Comparison of ENCODE assay signal across 10 cellular contexts in genomic region chr2:104658840-104659591, GRCh38.
DNase-seq lines count a peak whose midpoint lies in the region; ATAC-seq and TF ChIP-seq lines count a peak whose summit lies in the region.
"Had no signal": no experiment of that assay in that cellular context is flagged by ENCODE, and none has a peak within 500 bp of the region (broad histone marks: within the 10 kb centered on the region; RNA-seq: fewer than 3 reads in every experiment).

No MANE protein-coding gene starts in this region.

- peaks cover 41% of the 10 kb centered on the region for H3K4me1 ChIP-seq in Loucy (ENCODE audit: insufficient read depth, low read length, poor library complexity, severe bottlenecking)

- no peak overlapping the region for H3K4me3 ChIP-seq in Loucy (ENCODE audit: low read length, poor library complexity, severe bottlenecking)
- peak overlapping the region; percentile 34 for H3K4me3 ChIP-seq in skeletal muscle cell (ENCODE audit: low read depth, low read length)

- no peaks in the 10 kb centered on the region for H3F3A ChIP-seq in Loucy (ENCODE audit: low read depth)

- no peaks in the 10 kb centered on the region for H3K36me3 Mint-ChIP-seq in endothelial cell (ENCODE audit: low read depth, unreplicated experiment)

- no peaks in the 10 kb centered on the region for H3K9me3 ChIP-seq in Loucy (ENCODE audit: insufficient read depth, low read depth, low read length)

- no peaks in the 10 kb centered on the region for H3K79me2 ChIP-seq in Loucy (ENCODE audit: insufficient read depth, low read length)

- peak; percentile 37 for ATAC-seq in left lobe of liver
- no peak for ATAC-seq in GM19023 (IDR thresholded peaks at IDR 0.05; ENCODE audit: unreplicated experiment)

- no peaks in the 10 kb centered on the region for H3K9me3 Mint-ChIP-seq in endothelial cell (ENCODE audit: unreplicated experiment)
- H3K9me3 Mint-ChIP-seq: activated B cell treated with CpG ODN at 0.5 μM for 24 hours had no signal

- no peaks in the 10 kb centered on the region for H3K36me3 ChIP-seq in Loucy (ENCODE audit: insufficient read depth, low read length)

- H3K9me2 ChIP-seq in Loucy (replicated peaks; ENCODE audit: low read depth, low read length), result no peaks in the 10 kb centered on the region

- in situ Hi-C loops in ACHN (cut with HindIII; ENCODE audit: low pct_ligation_motif_present, low pct_unique_long_range_greater_than_20kb, low sequenced_read_pairs) (no loop called here), G401 (cut with HindIII; ENCODE audit: low sequenced_read_pairs) (no loop called here)

- no peak for TF ChIP-seq CTCF in Loucy (conservative IDR thresholded peaks at IDR 0.05; ENCODE audit: low read length)
- no peak for TF ChIP-seq CTCF in endothelial cell (IDR thresholded peaks at IDR 0.05; ENCODE audit: unreplicated experiment)

- H3K4me3 Mint-ChIP-seq in endothelial cell (ENCODE audit: unreplicated experiment), result peak overlapping the region; percentile 38
- H3K4me3 Mint-ChIP-seq: activated B cell treated with CpG ODN at 0.5 μM for 24 hours had no signal

- H4K20me1 ChIP-seq in Loucy (ENCODE audit: insufficient read depth, low read length, poor library complexity, severe bottlenecking), result no peaks in the 10 kb centered on the region

- peaks cover 7% of the 10 kb centered on the region for H3K27me3 Mint-ChIP-seq in endothelial cell (ENCODE audit: unreplicated experiment)

- H3K4me2 ChIP-seq in Loucy (ENCODE audit: low read depth, low read length, poor library complexity, severe bottlenecking), result peak overlapping the region; percentile 52

- H2AFZ ChIP-seq in Loucy (ENCODE audit: low read length), result peak overlapping the region; percentile 69; the same call in 1 of the 2 replicates

- no peak overlapping the region for H3K27ac Mint-ChIP-seq in endothelial cell (ENCODE audit: unreplicated experiment)
- H3K27ac Mint-ChIP-seq: activated B cell treated with CpG ODN at 0.5 μM for 24 hours had no signal

- peaks cover 27% of the 10 kb centered on the region for H3K4me1 Mint-ChIP-seq in endothelial cell (ENCODE audit: unreplicated experiment)
- H3K4me1 Mint-ChIP-seq: activated B cell treated with CpG ODN at 0.5 μM for 24 hours had no signal

- DNase-seq in endothelial cell (ENCODE audit: low spot score) (peak; percentile 20), left lobe of liver (ENCODE audit: low spot score) (no peak), skeletal muscle cell (ENCODE audit: low read depth) (no peak), NCI-H1436 (lab: John Stamatoyannopoulos, UW) (no peak), ACHN (no peak), G401 (ENCODE audit: low spot score) (no peak)
- DNase-seq: activated B cell treated with CpG ODN at 0.5 μM for 24 hours; activated effector memory CD4-positive, alpha-beta T cell treated with anti-CD3 and anti-CD28 coated beads, Interleukin-2, amount 50 U/mL, for 16 hours had no signal

- no peaks in the 10 kb centered on the region for H3K27me3 ChIP-seq in Loucy (ENCODE audit: insufficient read depth, low read length, poor library complexity, severe bottlenecking)

- H3K9ac ChIP-seq in Loucy (ENCODE audit: low read depth, low read length, poor library complexity, severe bottlenecking), result no peak overlapping the region
